Comparison of ENCODE assay signal across 14 cellular contexts in the genomic region with DNA sequence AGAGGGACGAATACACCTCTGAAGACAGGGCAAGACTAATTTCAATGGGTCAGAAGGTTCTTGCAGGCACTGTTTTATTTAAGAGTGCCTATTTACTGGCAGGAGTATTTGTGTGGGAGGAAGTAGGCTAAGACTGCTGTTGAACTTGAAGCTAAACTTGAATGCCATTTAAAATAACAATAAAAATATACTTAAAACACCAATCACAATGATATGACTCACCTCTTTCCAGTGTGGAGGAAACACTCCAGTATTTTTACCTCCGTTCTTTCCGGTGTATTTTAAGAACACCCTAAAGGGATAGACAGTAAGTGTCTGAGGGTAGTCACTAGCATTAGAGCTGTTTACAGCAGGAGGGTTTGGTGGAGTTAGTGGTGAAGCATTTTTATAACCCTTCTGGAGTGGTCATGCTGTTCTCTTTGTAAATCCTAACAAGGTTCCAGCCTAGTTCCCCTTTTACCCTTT. TPM values are rescaled to one million over a fixed set of nuclear protein-coding genes. Genes with fewer than 3 reads are reported as not detected.
DNase-seq lines count a peak whose midpoint lies in the region; ATAC-seq and TF ChIP-seq lines count a peak whose summit lies in the region.
"Had no signal": no experiment of that assay in that cellular context is flagged by ENCODE, and none has a peak within 500 bp of the region (broad histone marks: within the 10 kb centered on the region; RNA-seq: fewer than 3 reads in every experiment).

No MANE protein-coding gene starts in this region.

- no peaks in the 10 kb centered on the region for H3K9me3 ChIP-seq in adipocyte (ENCODE audit: control insufficient read depth, low read length)
- H3K9me3 ChIP-seq in left lung = no peaks in the 10 kb centered on the region
- H3K9me3 ChIP-seq in stomach = no peaks in the 10 kb centered on the region
- H3K9me3 ChIP-seq: thyroid gland had no signal

- no peak for TF ChIP-seq EP300 in stomach (IDR thresholded peaks at IDR 0.05)

- intact Hi-C loops in left lung (cut with DNase I) = no loop called here
- intact Hi-C loops in stomach (cut with DNase I; ENCODE audit: low total_unique reads) = no loop called here

- H3K36me3 ChIP-seq in adipocyte (ENCODE audit: control insufficient read depth, insufficient read depth, low read length, severe bottlenecking) (no peaks in the 10 kb centered on the region), left lung (no peaks in the 10 kb centered on the region), stomach (no peaks in the 10 kb centered on the region)
- H3K36me3 ChIP-seq: thyroid gland had no signal

- ATAC-seq in left lung (peak; percentile 61), GM18858 (IDR thresholded peaks at IDR 0.05; ENCODE audit: unreplicated experiment) (no peak)

- H3K36me3 Mint-ChIP-seq in T-helper 2 cell treated with Interferon-gamma antibody and Interleukin-4, amounts not matched to agents 5 μg/mL and 100 μg/mL, for 36 hours (ENCODE audit: low read depth) = no peaks in the 10 kb centered on the region

- H3K27me3 Mint-ChIP-seq in T-helper 2 cell treated with Interferon-gamma antibody and Interleukin-4, amounts not matched to agents 5 μg/mL and 100 μg/mL, for 36 hours (ENCODE audit: low read depth) = peaks cover 84% of the 10 kb centered on the region

- H3K4me1 ChIP-seq in adipocyte (ENCODE audit: control insufficient read depth, insufficient read depth, low read length) (peaks cover 14% of the 10 kb centered on the region), left lung (peaks cover 0 to 9% of the 10 kb centered on the region in 2 donors), stomach (peaks cover 0 to 27% (median 18%) of the 10 kb centered on the region in 4 donors)

- TF ChIP-seq CTCF in left lung (IDR thresholded peaks at IDR 0.05) (no peak), stomach (IDR thresholded peaks at IDR 0.05) (no peak)

- peaks cover 8% of the 10 kb centered on the region for H3K4me1 Mint-ChIP-seq in T-helper 2 cell treated with Interferon-gamma antibody and Interleukin-4, amounts not matched to agents 5 μg/mL and 100 μg/mL, for 36 hours (ENCODE audit: low read depth)

- H3K4me3 Mint-ChIP-seq in T-helper 2 cell treated with Interferon-gamma antibody and Interleukin-4, amounts not matched to agents 5 μg/mL and 100 μg/mL, for 36 hours = peak overlapping the region; percentile 50
- H3K4me3 Mint-ChIP-seq: central memory CD8-positive, alpha-beta T cell had no signal

- 22 to 33% (median 23%) methylated on average over 3 of the region's 3 CpGs for WGBS in stomach, 5 donors

- H3K27me3 ChIP-seq in adipocyte (replicated peaks; ENCODE audit: control insufficient read depth, insufficient read depth, low read length) (no peaks in the 10 kb centered on the region), left lung (peaks cover 51 to 100% of the 10 kb centered on the region in 2 donors), stomach (peaks cover 21 to 100% (median 52%) of the 10 kb centered on the region in 3 donors)

- no peak overlapping the region for H3K9ac ChIP-seq in adipocyte (ENCODE audit: low read length)

- H3K27ac ChIP-seq in left lung (no peak overlapping the region), stomach (peak overlapping the region in 3 of 5 donors; percentile 30 to 56 (median 50))
- H3K27ac ChIP-seq: thyroid gland had no signal

- peak overlapping the region; percentile 87 for H3K4me3 ChIP-seq in adipocyte (ENCODE audit: low read length)
- peak overlapping the region in 1 of 2 donors; percentile 17 for H3K4me3 ChIP-seq in left lung
- peak overlapping the region in 1 of 4 donors; percentile 26 for H3K4me3 ChIP-seq in stomach

- H3K27ac Mint-ChIP-seq in T-helper 2 cell treated with Interferon-gamma antibody and Interleukin-4, amounts not matched to agents 5 μg/mL and 100 μg/mL, for 36 hours = no peak overlapping the region
- H3K27ac Mint-ChIP-seq: activated B cell treated with CpG ODN at 0.5 μM for 24 hours had no signal

- TF ChIP-seq POLR2A in stomach (IDR thresholded peaks at IDR 0.05) = no peak

- DNase-seq in T-helper 2 cell treated with Interferon-gamma antibody and Interleukin-4, amounts not matched to agents 5 μg/mL and 100 μg/mL, for 36 hours (ENCODE audit: low spot score) = no peak
- DNase-seq in T-helper 2 cell = no peak
- no peak for DNase-seq in adipocyte (ENCODE audit: low read depth)
- no peak for DNase-seq in left lung
- DNase-seq in stomach = no peak
- no peak for DNase-seq in AG20443 (ENCODE audit: low spot score)
- DNase-seq in DMS114 treated with DMSO at 0.1 percent for 48 hours (lab: John Stamatoyannopoulos, UW; ENCODE audit: unreplicated experiment) = no peak
- DNase-seq: activated B cell treated with CpG ODN at 0.5 μM for 24 hours, NCI-H510A, Right ventricle myocardium superior, thyroid gland had no signal

- H3K9me3 Mint-ChIP-seq in T-helper 2 cell treated with Interferon-gamma antibody and Interleukin-4, amounts not matched to agents 5 μg/mL and 100 μg/mL, for 36 hours = no peaks in the 10 kb centered on the region
- H3K9me3 Mint-ChIP-seq: activated B cell treated with CpG ODN at 0.5 μM for 24 hours; central memory CD8-positive, alpha-beta T cell had no signal

RNA-seq across cellular contexts. Expression of a gene that starts 9.6 kb away (rescaled TPM):
- total RNA-seq in left lung (1 to 10 TPM; 1.9 to 5.9 TPM), stomach (under 1 TPM in 1 of 5 donors, not detected in 4; 0.18 TPM)
- polyA plus RNA-seq in stomach = under 1 TPM in 2 of 3 donors, not detected in 1; 0.12 to 0.23 TPM
- total RNA-seq: activated B cell treated with CpG ODN at 0.5 μM for 24 hours, Right ventricle myocardium superior had no signal
- polyA plus RNA-seq: AG04450 had no signal

RNA-seq across cellular contexts. Expression of a gene that starts 21.7 kb away (rescaled TPM):
- total RNA-seq in left lung (1 to 10 TPM in 1 of 2 donors, not detected in 1; 1.0 TPM), stomach (10 to 100 TPM in 1 of 5 donors, 1 to 10 TPM in 2, not detected in 2; 1.5 to 11.0 (median 2.5) TPM)
- 1 to 10 TPM in 1 of 3 donors, under 1 TPM in 2; 0.44 to 2.7 (median 0.78) TPM for polyA plus RNA-seq in stomach
- total RNA-seq: activated B cell treated with CpG ODN at 0.5 μM for 24 hours had no signal
- polyA plus RNA-seq: AG04450 had no signal

RNA-seq across cellular contexts. Expression of a gene that starts 27.5 kb away (rescaled TPM):
- total RNA-seq in left lung = under 1 TPM; 0.17 to 0.68 TPM
- total RNA-seq in stomach = 1 to 10 TPM in 2 of 5 donors, not detected in 3; 2.4 to 9.6 TPM
- under 1 TPM in 2 of 3 donors, not detected in 1; 0.25 to 0.75 TPM for polyA plus RNA-seq in stomach
- total RNA-seq: activated B cell treated with CpG ODN at 0.5 μM for 24 hours, Right ventricle myocardium superior had no signal
- polyA plus RNA-seq: AG04450 had no signal

RNA-seq across cellular contexts. Expression of a gene that starts 49.3 kb away (rescaled TPM):
- total RNA-seq in left lung (1 to 10 TPM in 1 of 2 donors, under 1 TPM in 1; 0.32 to 2.1 TPM), stomach (10 to 100 TPM in 1 of 5 donors, 1 to 10 TPM in 1, under 1 TPM in 1, not detected in 2; 0.58 to 15.9 (median 5.1) TPM)
- 1 to 10 TPM in 2 of 3 donors, under 1 TPM in 1; 0.87 to 1.8 (median 1.7) TPM for polyA plus RNA-seq in stomach
- total RNA-seq: activated B cell treated with CpG ODN at 0.5 μM for 24 hours had no signal
- polyA plus RNA-seq: AG04450 had no signal

RNA-seq across cellular contexts. Expression of a gene that starts 56.3 kb away (rescaled TPM):
- total RNA-seq in left lung (1 to 10 TPM in 1 of 2 donors, under 1 TPM in 1; 0.29 to 1.1 TPM), stomach (under 1 TPM in 1 of 5 donors, not detected in 4; 0.18 TPM)
- polyA plus RNA-seq in stomach = under 1 TPM; 0.31 to 0.76 (median 0.68) TPM
- total RNA-seq: activated B cell treated with CpG ODN at 0.5 μM for 24 hours, Right ventricle myocardium superior had no signal
- polyA plus RNA-seq: AG04450 had no signal

Comparison
In these comparisons a context has a peak if more than half of its experiments do, and no peak if none do; other contexts are left out.
1. H3K27ac ChIP-seq: peak in stomach (3 of 5); none in left lung (0 of 2).